12 cellular contexts compared by ENCODE assay signal in the genomic region with DNA sequence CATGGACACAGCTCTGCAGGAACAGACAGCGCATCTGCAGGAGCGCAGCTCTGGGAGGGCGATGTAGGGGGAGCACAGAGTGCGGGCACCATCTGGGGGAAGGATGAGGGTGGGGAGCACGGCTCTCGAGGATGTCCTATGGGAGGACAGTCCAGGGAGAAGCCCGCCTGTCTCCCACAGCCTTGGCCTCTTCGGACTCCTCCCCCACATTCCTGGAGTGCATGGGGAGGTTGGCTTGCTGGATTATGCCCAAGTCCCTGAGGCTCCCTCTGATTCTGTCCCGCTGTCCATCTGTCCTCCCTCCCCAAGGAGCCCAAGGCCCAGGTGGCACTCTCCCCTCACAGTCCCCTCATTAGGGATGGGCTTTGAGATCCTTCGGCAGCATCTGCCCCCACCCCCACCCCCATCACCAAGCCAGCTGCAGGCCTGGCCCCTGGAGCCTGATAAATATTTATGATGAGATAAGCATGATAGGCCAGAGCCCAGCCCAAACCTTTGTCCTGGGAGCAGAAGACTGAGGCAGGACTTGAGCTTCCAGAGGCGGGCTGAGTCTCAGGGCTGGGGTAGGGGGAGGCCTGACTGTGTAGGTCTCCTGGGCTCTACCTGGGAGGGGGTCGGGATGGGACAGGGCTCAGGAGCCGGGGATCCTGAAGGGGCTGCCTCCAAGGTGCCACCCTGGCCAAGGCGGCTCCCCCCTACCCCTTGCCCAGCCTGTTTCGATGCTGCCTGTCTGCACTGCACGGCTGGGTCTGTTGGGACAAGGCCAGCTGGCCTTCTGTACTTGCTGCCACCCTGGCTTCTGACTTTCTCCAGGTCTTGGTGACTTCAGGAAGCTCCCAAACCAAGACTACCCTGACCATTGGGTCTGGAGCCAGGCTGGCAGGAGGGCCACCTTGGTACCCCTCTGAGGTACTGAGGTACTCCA. TPM values are rescaled to one million over a fixed set of nuclear protein-coding genes. Genes with fewer than 3 reads are reported as not detected.
DNase-seq lines count a peak whose midpoint lies in the region; ATAC-seq, FAIRE-seq and TF ChIP-seq lines count a peak whose summit lies in the region.
"Had no signal": no experiment of that assay in that cellular context is flagged by ENCODE, and none has a peak within 500 bp of the region (broad histone marks: within the 10 kb centered on the region; RNA-seq: fewer than 3 reads in every experiment).

No MANE protein-coding gene starts in this region.

- H2AFZ ChIP-seq in H1 (ENCODE audit: low read length), result no peak overlapping the region
- peak overlapping the region; percentile 82 for H2AFZ ChIP-seq in neuronal stem cell (ENCODE audit: low read length)

- H2AK5ac ChIP-seq in H1 (ENCODE audit: low read depth, low read length) (peak overlapping the region; percentile 90; the same call in 1 of the 2 replicates), neuronal stem cell (ENCODE audit: low read depth, low read length) (peak overlapping the region; percentile 99)

- H4K5ac ChIP-seq in H1 (ENCODE audit: insufficient read length, low read depth, low read length), result no peak overlapping the region

- H4K8ac ChIP-seq in H1 (ENCODE audit: extremely low read depth, insufficient read depth, low read length) (peak overlapping the region; percentile 36; the same call in 1 of the 2 replicates), neuronal stem cell (ENCODE audit: low read depth, low read length) (no peak overlapping the region)

- H3K4me3 ChIP-seq in Caco-2 (ENCODE audit: low read depth, low read length) (no peak overlapping the region), H1 (ENCODE audit: extremely low read depth in 1 of 4, insufficient read depth in 2 of 4, low read depth in 3 of 4, low read length in 4 of 4) (no peak overlapping the region), neuronal stem cell (ENCODE audit: low read length in 2 of 2) (no peak overlapping the region)

- 89% methylated on average over 15 of the region's 16 CpGs; no CpG with 5 or more reads in 1 of the 2 experiments for WGBS in H1 (ENCODE audit: extremely low coverage in 1 of 2, insufficient coverage in 1 of 2, insufficient read length in 1 of 2, insufficient replicate concordance in 2 of 2, low coverage in 1 of 2, low lambda C conversion rate in 2 of 2, missing lambda C conversion rate in 1 of 2), 2 experiments
- no CpG with 5 or more reads among the region's 16 CpGs for WGBS in neuronal stem cell (ENCODE audit: extremely low coverage in 2 of 2, insufficient read length in 2 of 2, insufficient replicate concordance in 1 of 2), 2 donors

- H3K4ac ChIP-seq in H1 (replicated peaks; ENCODE audit: insufficient read length, low read depth, low read length), result peak overlapping the region; percentile 1
- H3K4ac ChIP-seq in neuronal stem cell (ENCODE audit: low read length), result peak overlapping the region; percentile 87

- no peaks in the 10 kb centered on the region for H3K27me3 Mint-ChIP-seq in Caco-2 (ENCODE audit: insufficient read depth, unreplicated experiment)
- H3K27me3 Mint-ChIP-seq: activated CD8-positive, alpha-beta memory T cell treated with anti-CD3 and anti-CD28 coated beads, Interleukin-2, amount 10 ng/mL, durations not matched to agents 7 days and 5 days; natural killer cell treated with Interleukin-12 subunit alpha and Interleukin-12 subunit beta and Interleukin-15 and Interleukin-18, amount 100 ng/mL, for 72 hours had no signal

- intact Hi-C loops in Caco-2 (cut with micrococcal nuclease; ENCODE audit: unreplicated experiment), result no loop called here

- FAIRE-seq in H1 (lab: Jason Lieb, UNC), result no peak
- FAIRE-seq: bronchial epithelial cell had no signal

- peaks cover 35% of the 10 kb centered on the region for H3K36me3 Mint-ChIP-seq in Caco-2 (ENCODE audit: insufficient read depth, unreplicated experiment)
- H3K36me3 Mint-ChIP-seq: activated CD8-positive, alpha-beta memory T cell treated with anti-CD3 and anti-CD28 coated beads, Interleukin-2, amount 10 ng/mL, durations not matched to agents 7 days and 5 days; natural killer cell treated with Interleukin-12 subunit alpha and Interleukin-12 subunit beta and Interleukin-15 and Interleukin-18, amount 100 ng/mL, for 72 hours had no signal

- peak overlapping the region; percentile 88 for H3K27ac Mint-ChIP-seq in Caco-2 (ENCODE audit: unreplicated experiment)
- H3K27ac Mint-ChIP-seq: activated CD8-positive, alpha-beta memory T cell treated with anti-CD3 and anti-CD28 coated beads, Interleukin-2, amount 10 ng/mL, durations not matched to agents 7 days and 5 days; natural killer cell treated with Interleukin-12 subunit alpha and Interleukin-12 subunit beta and Interleukin-15 and Interleukin-18, amount 100 ng/mL, for 72 hours had no signal

- peak overlapping the region; percentile 97; the same call in 1 of the 2 replicates for H2BK12ac ChIP-seq in H1 (ENCODE audit: low read depth, low read length)
- peak overlapping the region; percentile 47 for H2BK12ac ChIP-seq in neuronal stem cell (ENCODE audit: low read length)

- TF ChIP-seq POLR2A in H1 (IDR thresholded peaks at IDR 0.05; ENCODE audit: control extremely low read depth in 1 of 2, low read depth in 2 of 2, low read length in 2 of 2), result no peak

- H3K79me1 ChIP-seq in H1 (ENCODE audit: low read depth, low read length) (no peaks in the 10 kb centered on the region), neuronal stem cell (ENCODE audit: low read depth, low read length) (no peaks in the 10 kb centered on the region)

- no peaks in the 10 kb centered on the region for H3K9me3 Mint-ChIP-seq in Caco-2 (ENCODE audit: unreplicated experiment)
- H3K9me3 Mint-ChIP-seq: natural killer cell treated with Interleukin-12 subunit alpha and Interleukin-12 subunit beta and Interleukin-15 and Interleukin-18, amount 100 ng/mL, for 72 hours had no signal

- DNase-seq in Caco-2 (peak; percentile 63 to 72), M059J (ENCODE audit: low read depth) (peak; percentile 62), H1 (ENCODE audit: low read depth in 1 of 2, low spot score in 2 of 2) (peak in 1 of 2 experiments; percentile 58), neuronal stem cell (ENCODE audit: low spot score) (no peak), dermis blood vessel endothelial cell (no peak)
- no peak for DNase-seq in stimulated activated CD4-positive, alpha-beta T cell treated with anti-CD3 and anti-CD28 coated beads, Interleukin-2, amount 100 ng/mL, for 48 hours
- DNase-seq: activated CD8-positive, alpha-beta memory T cell treated with anti-CD3 and anti-CD28 coated beads, Interleukin-2, amount 10 ng/mL, durations not matched to agents 7 days and 5 days; stimulated activated CD4-positive, alpha-beta T cell treated with anti-CD3 and anti-CD28 coated beads, Interleukin-4, amount 100 ng/mL, for 24 hours had no signal

- H3K9ac ChIP-seq in H1 (replicated peaks in 1 of 4; ENCODE audit: extremely low read depth in 1 of 4, low read depth in 3 of 4, low read length in 3 of 4) (no peak overlapping the region), neuronal stem cell (ENCODE audit: low read depth, low read length, poor library complexity) (no peak overlapping the region)

- H2BK5ac ChIP-seq in H1 (ENCODE audit: low read depth, low read length) (peak overlapping the region; percentile 93; the same call in 1 of the 2 replicates), neuronal stem cell (ENCODE audit: low read length) (peak overlapping the region; percentile 97)

- ATAC-seq in HG02642 (IDR thresholded peaks at IDR 0.05; ENCODE audit: poor library complexity, unreplicated experiment) (no peak), GM21723 (IDR thresholded peaks at IDR 0.05; ENCODE audit: unreplicated experiment) (no peak)
- ATAC-seq: activated CD8-positive, alpha-beta memory T cell treated with anti-CD3 and anti-CD28 coated beads, Interleukin-2, amount 10 ng/mL, durations not matched to agents 7 days and 5 days; natural killer cell treated with Interleukin-12 subunit alpha and Interleukin-12 subunit beta and Interleukin-15 and Interleukin-18, amount 100 ng/mL, for 72 hours had no signal

- peak overlapping the region in 1 of 2 experiments; percentile 17; a peak in 2 of 4 replicates for H3K4me2 ChIP-seq in H1 (ENCODE audit: insufficient read depth in 1 of 2, low read depth in 2 of 2, low read length in 2 of 2)
- no peak overlapping the region for H3K4me2 ChIP-seq in neuronal stem cell (ENCODE audit: insufficient read depth, low read length, poor library complexity, severe bottlenecking)

- no peaks in the 10 kb centered on the region for H4K20me1 ChIP-seq in H1 (replicated peaks in 1 of 2; ENCODE audit: control insufficient read depth in 1 of 2, insufficient read depth in 2 of 2, low read length in 2 of 2)

- H3K18ac ChIP-seq in H1 (ENCODE audit: extremely low read depth, low read length) (peak overlapping the region; percentile 85), neuronal stem cell (ENCODE audit: low read length) (peak overlapping the region; percentile 81)

- H2BK15ac ChIP-seq in H1 (ENCODE audit: low read length) (peak overlapping the region; percentile 88; the same call in 1 of the 2 replicates), neuronal stem cell (ENCODE audit: low read length) (peak overlapping the region; percentile 80)

- no peaks in the 10 kb centered on the region for H3K79me2 ChIP-seq in H1 (ENCODE audit: control insufficient read depth in 1 of 2, insufficient read depth in 2 of 2, low read length in 2 of 2)

- H3K9me3 ChIP-seq in Caco-2 (no peaks in the 10 kb centered on the region), H1 (ENCODE audit: insufficient read depth in 2 of 2, low read depth in 1 of 2, low read length in 1 of 2) (no peaks in the 10 kb centered on the region), neuronal stem cell (replicated peaks in 1 of 2; ENCODE audit: control insufficient read depth in 2 of 2, insufficient read depth in 1 of 2, low read depth in 1 of 2, low read length in 2 of 2) (no peaks in the 10 kb centered on the region)

- no peak for TF ChIP-seq RAD21 in H1 (IDR thresholded peaks at IDR 0.05 in 1 of 2, conservative IDR thresholded peaks at IDR 0.05 in 1 of 2; ENCODE audit: low read depth in 2 of 2, low read length in 2 of 2)

- CTCF ChIA-PET in Caco-2 (lab: Charles Lee) (interaction anchor here (0.6 to 1.3 kb wide), 4 partner anchors 11 to 100 kb away, joined by 3 to 4 read pairs (median 4); partner anchors contain the start of gene GNAT1), H1 (lab: Charles Lee; ENCODE audit: partially characterized antibody) (interaction anchor here (0.6 to 20.9 kb wide), 17 partner anchors 9 to 101 kb away, joined by 3 to 591 read pairs (median 3); partner anchors contain the start of gene GNAT1)

- H3K4me1 ChIP-seq in Caco-2 (peaks cover 49% of the 10 kb centered on the region), H1 (replicated peaks in 1 of 4; ENCODE audit: control insufficient read depth in 3 of 4, insufficient read depth in 4 of 4, low read length in 3 of 4) (peaks cover 4 to 32% (median 23%) of the 10 kb centered on the region in 4 experiments), neuronal stem cell (ENCODE audit: control insufficient read depth in 2 of 2, insufficient read depth in 1 of 2, low read depth in 1 of 2, low read length in 2 of 2) (peaks cover 24 to 32% of the 10 kb centered on the region in 2 donors)

- H3K23ac ChIP-seq in H1 (ENCODE audit: insufficient read length) (no peak overlapping the region), neuronal stem cell (ENCODE audit: low read depth, low read length, poor library complexity) (no peak overlapping the region)

- H3K23me2 ChIP-seq in H1 (ENCODE audit: low read depth, low read length), result no peaks in the 10 kb centered on the region

- H2BK120ac ChIP-seq in H1 (replicated peaks; ENCODE audit: low read depth, low read length) (peak overlapping the region; percentile 7), neuronal stem cell (ENCODE audit: low read depth, low read length) (peak overlapping the region; percentile 85)

- TF ChIP-seq EP300 in H1 (IDR thresholded peaks at IDR 0.05; ENCODE audit: borderline replicate concordance in 1 of 2, low read depth in 2 of 2, low read length in 2 of 2), result no peak

- H2BK20ac ChIP-seq in H1 (ENCODE audit: low read length), result peak overlapping the region; percentile 99

- H3K4me1 Mint-ChIP-seq in Caco-2 (ENCODE audit: low read depth, unreplicated experiment), result peaks cover 33% of the 10 kb centered on the region
- H3K4me1 Mint-ChIP-seq: activated CD8-positive, alpha-beta memory T cell treated with anti-CD3 and anti-CD28 coated beads, Interleukin-2, amount 10 ng/mL, durations not matched to agents 7 days and 5 days had no signal

- POLR2A ChIA-PET in Caco-2 (lab: Charles Lee) (no interaction called here), H1 (lab: Charles Lee; ENCODE audit: partially characterized antibody) (interaction anchor here (0.6 to 11.1 kb wide), 14 partner anchors 10 to 134 kb away, joined by 3 to 133 read pairs (median 4); partner anchors contain the start of genes GNAT1, SEMA3F and SLC38A3)

- H3K56ac ChIP-seq in H1 (replicated peaks; ENCODE audit: insufficient read length, low read depth, low read length), result no peak overlapping the region

- H3K27me3 ChIP-seq in Caco-2 (replicated peaks; ENCODE audit: control insufficient read depth, insufficient read depth, low read length), result no peaks in the 10 kb centered on the region
- H3K27me3 ChIP-seq in H1 (replicated peaks in 1 of 4; ENCODE audit: control insufficient read depth in 3 of 4, extremely low read depth in 1 of 4, insufficient read depth in 3 of 4, low read length in 3 of 4), result no peaks in the 10 kb centered on the region
- peaks cover 0 to 2% (median 0%) of the 10 kb centered on the region in 3 experiments for H3K27me3 ChIP-seq in neuronal stem cell (ENCODE audit: control insufficient read depth in 3 of 3, insufficient read depth in 3 of 3, low read depth in 1 of 3, low read length in 3 of 3)

- H3K36me3 ChIP-seq in Caco-2 (ENCODE audit: control insufficient read depth, insufficient read depth, low read length), result no peaks in the 10 kb centered on the region
- H3K36me3 ChIP-seq in H1 (ENCODE audit: control insufficient read depth in 2 of 4, insufficient read depth in 4 of 4, low read length in 3 of 4), result no peaks in the 10 kb centered on the region
- H3K36me3 ChIP-seq in neuronal stem cell (replicated peaks in 1 of 2; ENCODE audit: control insufficient read depth in 2 of 2, insufficient read depth in 2 of 2, low read length in 2 of 2), result no peaks in the 10 kb centered on the region

- H4K91ac ChIP-seq in H1 (replicated peaks; ENCODE audit: insufficient read length, low read length) (peak overlapping the region; percentile 94), neuronal stem cell (ENCODE audit: low read depth, low read length, poor library complexity) (peak overlapping the region; percentile 94)

- BruUV-seq in Caco-2 (replicated peaks; lab: Mats Ljungman, UMichigan), result no TSS peak

- TF ChIP-seq CTCF in Caco-2 (IDR thresholded peaks at IDR 0.05; ENCODE audit: insufficient read depth in 1 of 2, low read depth in 1 of 2, low read length in 1 of 2, severe bottlenecking in 1 of 2, unreplicated experiment in 1 of 2) (no peak), H1 (IDR thresholded peaks at IDR 0.05; ENCODE audit: control extremely low read depth in 1 of 3, insufficient read depth in 1 of 3, low read depth in 1 of 3, low read length in 3 of 3) (no peak)

- H3K4me3 Mint-ChIP-seq in Caco-2 (ENCODE audit: unreplicated experiment), result peak overlapping the region; percentile 38
- H3K4me3 Mint-ChIP-seq: activated CD8-positive, alpha-beta memory T cell treated with anti-CD3 and anti-CD28 coated beads, Interleukin-2, amount 10 ng/mL, durations not matched to agents 7 days and 5 days; natural killer cell treated with Interleukin-12 subunit alpha and Interleukin-12 subunit beta and Interleukin-15 and Interleukin-18, amount 100 ng/mL, for 72 hours had no signal

- no peak overlapping the region for H3K14ac ChIP-seq in H1 (ENCODE audit: insufficient read length)
- peak overlapping the region; percentile 14 for H3K14ac ChIP-seq in neuronal stem cell (ENCODE audit: low read length)

- H3K27ac ChIP-seq in H1 (ENCODE audit: low read depth, low read length) (no peak overlapping the region; the same call in none of the 2 replicates), neuronal stem cell (replicated peaks; ENCODE audit: low read length) (peak overlapping the region; percentile 64)

RNA-seq across cellular contexts. Expression of gene SEMA3F, which starts 28.6 kb away (rescaled TPM):
- total RNA-seq in Caco-2 (2022), result 11.3 and 16.5 TPM in 2 replicates
- total RNA-seq in M059J (2014; rRNA removed; shearing (Covaris generic)), result 3.7 and 6.6 TPM in 2 replicates
- 37.0 and 39.6 TPM in 2 replicates for total RNA-seq in H1 (2021; fragmentation: NEBNext Ultra II Directional; extraction: Animal tissue kit (Norgen Biotek cat#: 25700))
- 20.3 and 36.0 TPM in 2 replicates for polyA plus RNA-seq in H1 (2011; rRNA removed)
- polyA plus RNA-seq in H1 (2011; cell fraction: cytosol; rRNA removed), result 21.2 TPM
- 58.6 TPM for polyA plus RNA-seq in H1 (2011; cell fraction: nucleus; rRNA removed)
- 15.9 to 32.4 TPM (median 29.9 TPM) in 4 replicates for polyA plus RNA-seq in H1 (2012, experiment 1 of 2)
- polyA plus RNA-seq in H1 (2012, experiment 2 of 2), result 23.9 TPM
- polyA plus RNA-seq in H1 (2013, experiment 1 of 2), result 45.3 TPM
- 41.8 TPM for polyA plus RNA-seq in H1 (2013, experiment 2 of 2)
- 28.0 and 36.9 TPM in 2 replicates for polyA minus RNA-seq in H1 (2011; rRNA and poly(A)+ RNA removed)
- polyA minus RNA-seq in H1 (2011; cell fraction: cytosol; rRNA and poly(A)+ RNA removed), result 35.4 TPM
- 25.2 TPM for polyA minus RNA-seq in H1 (2011; cell fraction: nucleus; rRNA and poly(A)+ RNA removed)
- 68.0 TPM for polyA plus RNA-seq in neuronal stem cell (2013, experiment 1 of 2)
- 67.2 TPM for polyA plus RNA-seq in neuronal stem cell (2013, experiment 2 of 2)
- 44.6 and 79.4 TPM in 2 replicates for total RNA-seq in dermis blood vessel endothelial cell

RNA-seq across cellular contexts. Expression of gene RBM5, which starts 37.8 kb away (rescaled TPM):
- total RNA-seq in Caco-2 (2022) (145 and 166 TPM in 2 replicates), dermis blood vessel endothelial cell (201 and 249 TPM in 2 replicates)
- total RNA-seq in M059J (2014; rRNA removed; shearing (Covaris generic)), result 18.0 and 37.1 TPM in 2 replicates
- 82.7 and 83.7 TPM in 2 replicates for total RNA-seq in H1 (2021; fragmentation: NEBNext Ultra II Directional; extraction: Animal tissue kit (Norgen Biotek cat#: 25700))
- polyA plus RNA-seq in H1 (2011; rRNA removed), result 98.8 and 144 TPM in 2 replicates
- polyA plus RNA-seq in H1 (2011; cell fraction: cytosol; rRNA removed), result 117 TPM
- 355 TPM for polyA plus RNA-seq in H1 (2011; cell fraction: nucleus; rRNA removed)
- polyA plus RNA-seq in H1 (2012, experiment 1 of 2), result 91.9 to 114 TPM (median 101 TPM) in 4 replicates
- 9.8 TPM for polyA plus RNA-seq in H1 (2012, experiment 2 of 2)
- 58.9 TPM for polyA plus RNA-seq in H1 (2013, experiment 1 of 2)
- 53.3 TPM for polyA plus RNA-seq in H1 (2013, experiment 2 of 2)
- 204 and 285 TPM in 2 replicates for polyA minus RNA-seq in H1 (2011; rRNA and poly(A)+ RNA removed)
- polyA minus RNA-seq in H1 (2011; cell fraction: cytosol; rRNA and poly(A)+ RNA removed), result 101 TPM
- polyA minus RNA-seq in H1 (2011; cell fraction: nucleus; rRNA and poly(A)+ RNA removed), result 187 TPM
- polyA plus RNA-seq in neuronal stem cell (2013, experiment 1 of 2), result 103 TPM
- polyA plus RNA-seq in neuronal stem cell (2013, experiment 2 of 2), result 104 TPM

Comparison
In these comparisons a context has a peak if more than half of its experiments do, and no peak if none do; other contexts are left out.
1. DNase-seq: peak in Caco-2 (2 of 2) and M059J (single experiment); none in neuronal stem cell (single experiment), dermis blood vessel endothelial cell (single experiment) and stimulated activated CD4-positive, alpha-beta T cell treated with anti-CD3 and anti-CD28 coated beads, Interleukin-2, amount 100 ng/mL, for 48 hours (0 of 2).